ENCODE assay signal across 8 cellular contexts in genomic region chr5:179906294-179906794, GRCh38. TPM values are rescaled to one million over a fixed set of nuclear protein-coding genes. Genes with fewer than 3 reads are reported as not detected.
DNase-seq lines count a peak whose midpoint lies in the region; ATAC-seq and TF ChIP-seq lines count a peak whose summit lies in the region.

No MANE protein-coding gene starts in this region.

- H3K4me3 ChIP-seq in AG04449 (ENCODE audit: low read depth, low read length) (peak overlapping the region; percentile 83), HUES6 (ENCODE audit: low read depth, low read length) (peak overlapping the region; percentile 66; the same call in 1 of the 2 replicates), body of pancreas (peak overlapping the region in 1 of 2 donors; percentile 36), muscle layer of colon (ENCODE audit: low read depth in 1 of 2, low read length in 2 of 2) (peak overlapping the region in 1 of 2 donors; percentile 63)

- DNase-seq in AG04449 (ENCODE audit: low read depth, low spot score) (no peak), body of pancreas (no peak), pons (ENCODE audit: low spot score) (no peak)

- no peak for ATAC-seq in body of pancreas
- no peak for ATAC-seq in GM19463 (IDR thresholded peaks at IDR 0.05; ENCODE audit: unreplicated experiment)
- ATAC-seq in GM21528 (IDR thresholded peaks at IDR 0.05; ENCODE audit: low FRiP score, unreplicated experiment): no peak
- ATAC-seq in HG02840 (IDR thresholded peaks at IDR 0.05; ENCODE audit: low FRiP score, unreplicated experiment): no peak

- peaks cover 26% of the 10 kb centered on the region for H3K36me3 ChIP-seq in HUES6 (ENCODE audit: control insufficient read depth, insufficient read depth, low read length)
- H3K36me3 ChIP-seq in body of pancreas (replicated peaks in 1 of 2; ENCODE audit: insufficient read depth in 1 of 2, low read depth in 2 of 2): peaks cover 0 to 4% of the 10 kb centered on the region in 2 donors
- peaks cover 4% of the 10 kb centered on the region for H3K36me3 ChIP-seq in muscle layer of colon (ENCODE audit: insufficient read depth, low read length)

- H3K9ac ChIP-seq in HUES6 (ENCODE audit: low read length) (peak overlapping the region; percentile 39), muscle layer of colon (ENCODE audit: low read length) (peak overlapping the region; percentile 46)

- POLR2A ChIA-PET in AG04449 (lab: Yijun Ruan, JAX): interaction anchor here (1.0 kb wide), 1 partner anchor 14 kb away, joined by 3 read pairs; no protein-coding TSS in a partner anchor

- H3K27me3 ChIP-seq in HUES6 (ENCODE audit: control insufficient read depth, insufficient read depth, low read length): no peaks in the 10 kb centered on the region
- no peaks in the 10 kb centered on the region for H3K27me3 ChIP-seq in body of pancreas
- no peaks in the 10 kb centered on the region for H3K27me3 ChIP-seq in muscle layer of colon (ENCODE audit: control insufficient read depth in 1 of 2, insufficient read depth in 2 of 2, low read length in 2 of 2)

- H3K4me1 ChIP-seq in HUES6 (ENCODE audit: control insufficient read depth, insufficient read depth, low read length): peaks cover 7% of the 10 kb centered on the region; the same call in 1 of the 2 replicates
- H3K4me1 ChIP-seq in body of pancreas: peaks cover 23% of the 10 kb centered on the region
- peaks cover 16% of the 10 kb centered on the region for H3K4me1 ChIP-seq in muscle layer of colon (ENCODE audit: insufficient read depth, low read length)

- H3K27ac ChIP-seq in HUES6 (ENCODE audit: low read depth, low read length): no peak overlapping the region
- peak overlapping the region in 3 of 4 donors; percentile 59 to 85 (median 70) for H3K27ac ChIP-seq in body of pancreas
- H3K27ac ChIP-seq in muscle layer of colon (ENCODE audit: low read depth, low read length): peak overlapping the region; percentile 68

- CTCF ChIA-PET in AG04449 (lab: Yijun Ruan, JAX): interaction anchor here (0.6 to 3.1 kb wide), 12 partner anchors 9 to 186 kb away, joined by 3 to 14 read pairs (median 4); no protein-coding TSS in a partner anchor

- intact Hi-C loops in body of pancreas (cut with DNase I): loop anchor here (10.0 kb wide), 1 partner anchor 102 kb away; the partner anchor contains the start of gene MGAT4B

- TF ChIP-seq POLR2A in body of pancreas (IDR thresholded peaks at IDR 0.05): no peak

- 82 to 92% methylated on average over 20 to 24 of the region's 24 CpGs for WGBS in body of pancreas, 2 donors

- H3K9me3 ChIP-seq in HUES6 (ENCODE audit: control insufficient read depth, insufficient read depth, low read depth, low read length) (no peaks in the 10 kb centered on the region), body of pancreas (no peaks in the 10 kb centered on the region), muscle layer of colon (ENCODE audit: low read length) (no peaks in the 10 kb centered on the region)

- no peak for TF ChIP-seq CTCF in AG04449 (IDR thresholded peaks at IDR 0.05; ENCODE audit: insufficient read depth, low read length, missing control alignments)
- TF ChIP-seq CTCF in body of pancreas (IDR thresholded peaks at IDR 0.05): no peak

RNA-seq across cellular contexts. Expression of gene TBC1D9B, which starts 1.4 kb away (rescaled TPM):
- total RNA-seq in body of pancreas: 100 to 1,000 TPM in 1 of 2 donors, 10 to 100 TPM in 1; 69.8 to 121 TPM

RNA-seq across cellular contexts. Expression of gene MRNIP, which starts 47.7 kb away (rescaled TPM):
- 10 to 100 TPM; 23.4 to 34.8 TPM for total RNA-seq in body of pancreas
